18 cellular contexts compared by ENCODE assay signal in the genomic region with DNA sequence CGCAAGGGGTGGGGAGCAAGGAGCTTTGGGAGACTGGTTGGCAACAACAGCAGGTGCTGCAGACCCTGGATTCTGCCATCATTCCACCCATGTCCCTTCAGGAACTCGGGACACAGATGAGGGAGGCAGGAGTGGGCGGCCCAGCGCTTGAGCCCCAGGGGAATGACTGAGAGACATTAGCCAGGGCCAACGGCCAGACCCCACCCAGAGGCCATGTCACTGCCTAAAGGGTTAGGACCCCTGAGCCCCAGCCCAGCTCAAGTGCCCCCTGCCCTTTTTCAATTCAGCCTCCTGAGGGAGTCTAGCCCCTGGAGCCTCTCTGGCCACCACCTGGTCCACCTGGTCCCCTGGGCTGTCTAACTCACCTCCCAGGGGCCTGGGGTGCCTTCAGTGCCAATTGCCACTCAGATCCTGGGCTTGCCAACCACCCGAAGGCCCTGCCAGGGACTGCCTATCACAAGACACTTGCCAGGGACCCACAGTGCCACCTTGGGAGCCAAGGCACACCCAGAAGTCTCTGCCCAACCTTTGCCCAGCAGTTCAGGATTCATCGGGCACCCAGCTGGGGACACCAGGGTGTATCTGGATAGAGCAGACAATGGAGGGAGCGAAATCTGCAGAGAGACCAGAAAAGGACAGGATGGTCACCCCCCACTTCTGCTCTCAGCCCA. TPM values are rescaled to one million over a fixed set of nuclear protein-coding genes. Genes with fewer than 3 reads are reported as not detected.
DNase-seq lines count a peak whose midpoint lies in the region; ATAC-seq, FAIRE-seq and TF ChIP-seq lines count a peak whose summit lies in the region.
"Had no signal": no experiment of that assay in that cellular context is flagged by ENCODE, and none has a peak within 500 bp of the region (broad histone marks: within the 10 kb centered on the region; RNA-seq: fewer than 3 reads in every experiment).

No MANE protein-coding gene starts in this region.

- H3K9me3 ChIP-seq in HEK293 (ENCODE audit: control insufficient read depth, insufficient read depth, low read depth, low read length) = no peaks in the 10 kb centered on the region
- no peaks in the 10 kb centered on the region for H3K9me3 ChIP-seq in endothelial cell of umbilical vein (replicated peaks; ENCODE audit: control insufficient read depth, insufficient read depth, low read length)
- H3K9me3 ChIP-seq in effector memory CD4-positive, alpha-beta T cell (ENCODE audit: control insufficient read depth, low read length) = no peaks in the 10 kb centered on the region
- H3K9me3 ChIP-seq: BLaER1 had no signal

- H3K4me3 ChIP-seq in HEK293 (ENCODE audit: low read depth, low read length) (no peak overlapping the region), endothelial cell of umbilical vein (replicated peaks in 1 of 3; ENCODE audit: insufficient read depth in 1 of 3, low read depth in 1 of 3, low read length in 3 of 3) (no peak overlapping the region)
- H3K4me3 ChIP-seq in effector memory CD4-positive, alpha-beta T cell (ENCODE audit: insufficient read depth, low read depth, low read length, poor library complexity, severe bottlenecking) = no peak overlapping the region
- H3K4me3 ChIP-seq: BLaER1, GM23338 had no signal

- ATAC-seq in activated T-cell treated with anti-CD3 and anti-CD28 coated beads, Interleukin-2, amount 50 U/mL, for 72 hours (replicated peaks in 1 of 2) = no peak
- ATAC-seq in stimulated activated effector memory CD8-positive, alpha-beta T cell treated with anti-CD3 and anti-CD28 coated beads, Interleukin-12 subunit alpha, Interleukin-12 subunit beta, amount 100 ng/mL, for 72 hours = no peak
- ATAC-seq: GM23338 had no signal

- TF ChIP-seq POLR2A in endothelial cell of umbilical vein (IDR thresholded peaks at IDR 0.05; ENCODE audit: low read depth, low read length) = no peak

- dilution Hi-C loops in endothelial cell of umbilical vein (cut with MboI; ENCODE audit: extremely low pct_ligation_motif_present, low sequenced_read_pairs) = no loop called here

- H3K9me3 Mint-ChIP-seq in activated T-cell treated with anti-CD3 and anti-CD28 coated beads, Interleukin-2, amount 50 U/mL, for 24 hours = no peaks in the 10 kb centered on the region
- no peaks in the 10 kb centered on the region for H3K9me3 Mint-ChIP-seq in activated T-cell treated with anti-CD3 and anti-CD28 coated beads, Interleukin-2, amount 50 U/mL, for 72 hours
- H3K9me3 Mint-ChIP-seq in stimulated activated effector memory CD8-positive, alpha-beta T cell treated with anti-CD3 and anti-CD28 coated beads, Interleukin-12 subunit alpha, Interleukin-12 subunit beta, amount 100 ng/mL, for 72 hours = no peaks in the 10 kb centered on the region
- H3K9me3 Mint-ChIP-seq: GM23338, IgD-negative memory B cell had no signal

- H3K4me1 ChIP-seq in HEK293 (ENCODE audit: control insufficient read depth, insufficient read depth, low read length) (no peaks in the 10 kb centered on the region), endothelial cell of umbilical vein (ENCODE audit: control insufficient read depth, extremely low read depth, insufficient read depth, low read length) (peaks cover 2% of the 10 kb centered on the region)
- peaks cover 3% of the 10 kb centered on the region for H3K4me1 ChIP-seq in effector memory CD4-positive, alpha-beta T cell (ENCODE audit: control insufficient read depth, insufficient read depth, low read length, poor library complexity, severe bottlenecking)

- H3K36me3 Mint-ChIP-seq in activated T-cell treated with anti-CD3 and anti-CD28 coated beads, Interleukin-2, amount 50 U/mL, for 24 hours (ENCODE audit: low read depth) = peaks cover 91% of the 10 kb centered on the region
- H3K36me3 Mint-ChIP-seq in activated T-cell treated with anti-CD3 and anti-CD28 coated beads, Interleukin-2, amount 50 U/mL, for 72 hours (ENCODE audit: insufficient read depth in 2 of 2) = peaks cover 6 to 20% of the 10 kb centered on the region in 2 donors
- peaks cover 91% of the 10 kb centered on the region for H3K36me3 Mint-ChIP-seq in stimulated activated effector memory CD8-positive, alpha-beta T cell treated with anti-CD3 and anti-CD28 coated beads, Interleukin-12 subunit alpha, Interleukin-12 subunit beta, amount 100 ng/mL, for 72 hours

- peak overlapping the region; percentile 32 for H3K27ac Mint-ChIP-seq in activated T-cell treated with anti-CD3 and anti-CD28 coated beads, Interleukin-2, amount 50 U/mL, for 24 hours
- H3K27ac Mint-ChIP-seq in activated T-cell treated with anti-CD3 and anti-CD28 coated beads, Interleukin-2, amount 50 U/mL, for 72 hours = no peak overlapping the region
- peak overlapping the region; percentile 41 for H3K27ac Mint-ChIP-seq in stimulated activated effector memory CD8-positive, alpha-beta T cell treated with anti-CD3 and anti-CD28 coated beads, Interleukin-12 subunit alpha, Interleukin-12 subunit beta, amount 100 ng/mL, for 72 hours
- H3K27ac Mint-ChIP-seq: GM23338 had no signal

- peaks cover 5% of the 10 kb centered on the region for H3K4me1 Mint-ChIP-seq in activated T-cell treated with anti-CD3 and anti-CD28 coated beads, Interleukin-2, amount 50 U/mL, for 24 hours (ENCODE audit: low read depth)
- peaks cover 3% of the 10 kb centered on the region for H3K4me1 Mint-ChIP-seq in activated T-cell treated with anti-CD3 and anti-CD28 coated beads, Interleukin-2, amount 50 U/mL, for 72 hours (ENCODE audit: low read depth)
- peaks cover 23% of the 10 kb centered on the region for H3K4me1 Mint-ChIP-seq in stimulated activated effector memory CD8-positive, alpha-beta T cell treated with anti-CD3 and anti-CD28 coated beads, Interleukin-12 subunit alpha, Interleukin-12 subunit beta, amount 100 ng/mL, for 72 hours
- H3K4me1 Mint-ChIP-seq: GM23338 had no signal

- no peak for TF ChIP-seq CTCF in HEK293 (tag by site-specific recombination; IDR thresholded peaks at IDR 0.05)
- TF ChIP-seq CTCF in endothelial cell of umbilical vein (IDR thresholded peaks at IDR 0.05; ENCODE audit: extremely low read depth in 1 of 2, insufficient read depth in 1 of 2, low read depth in 1 of 2, low read length in 2 of 2) = no peak

- no peaks in the 10 kb centered on the region for H3K9me1 ChIP-seq in endothelial cell of umbilical vein (replicated peaks; ENCODE audit: control insufficient read depth, extremely low read depth, insufficient read depth, low read length)

- BruUV-seq in endothelial cell of umbilical vein (replicated peaks; lab: Mats Ljungman, UMichigan) = TSS peak; percentile 50

- H3K79me2 ChIP-seq in endothelial cell of umbilical vein (ENCODE audit: control insufficient read depth, insufficient read depth, low read length) = peaks cover 2% of the 10 kb centered on the region

- no peaks in the 10 kb centered on the region for H3K27me3 Mint-ChIP-seq in activated T-cell treated with anti-CD3 and anti-CD28 coated beads, Interleukin-2, amount 50 U/mL, for 24 hours
- no peaks in the 10 kb centered on the region for H3K27me3 Mint-ChIP-seq in activated T-cell treated with anti-CD3 and anti-CD28 coated beads, Interleukin-2, amount 50 U/mL, for 72 hours (ENCODE audit: low read depth)
- H3K27me3 Mint-ChIP-seq: IgD-negative memory B cell had no signal

- H3K27ac ChIP-seq in HEK293 (ENCODE audit: extremely low read depth, low read depth, low read length) (no peak overlapping the region), endothelial cell of umbilical vein (ENCODE audit: insufficient read depth, low read depth, low read length) (no peak overlapping the region)
- H3K27ac ChIP-seq in effector memory CD4-positive, alpha-beta T cell (ENCODE audit: insufficient read depth, low read length, poor library complexity, severe bottlenecking) = no peak overlapping the region
- H3K27ac ChIP-seq: BLaER1 had no signal

- CTCF ChIA-PET in HEK293 (lab: Yijun Ruan, JAX) (interaction anchor here (0.6 to 1.9 kb wide), 5 partner anchors 11 to 199 kb away, joined by 3 to 6 read pairs (median 4); no protein-coding TSS in a partner anchor), endothelial cell of umbilical vein (lab: Charles Lee) (interaction anchor here (1.0 to 1.3 kb wide), 2 partner anchors 11 to 123 kb away, joined by 3 to 5 read pairs; no protein-coding TSS in a partner anchor)

- POLR2A ChIA-PET in HEK293 (lab: Yijun Ruan, JAX) = interaction anchor here (0.6 kb wide), 1 partner anchor 124 kb away, joined by 3 read pairs; no protein-coding TSS in a partner anchor
- POLR2A ChIA-PET in endothelial cell of umbilical vein (lab: Charles Lee) = no interaction called here

- H3K36me3 ChIP-seq in HEK293 (ENCODE audit: control insufficient read depth in 2 of 2, insufficient read depth in 1 of 2, low read length in 2 of 2) (no peaks in the 10 kb centered on the region), endothelial cell of umbilical vein (ENCODE audit: control insufficient read depth in 2 of 2, extremely low read depth in 1 of 2, insufficient read depth in 2 of 2, low read length in 2 of 2) (peaks cover 11 to 65% of the 10 kb centered on the region in 2 experiments)
- H3K36me3 ChIP-seq in effector memory CD4-positive, alpha-beta T cell (ENCODE audit: control insufficient read depth, insufficient read depth, low read length) = peaks cover 73% of the 10 kb centered on the region

- H2AFZ ChIP-seq in endothelial cell of umbilical vein (ENCODE audit: low read depth, low read length) = no peak overlapping the region
- H2AFZ ChIP-seq: GM23338 had no signal

- H4K20me1 ChIP-seq in endothelial cell of umbilical vein (replicated peaks; ENCODE audit: control insufficient read depth, extremely low read depth, insufficient read depth, low read length) = no peaks in the 10 kb centered on the region

- no peaks in the 10 kb centered on the region for H3K27me3 ChIP-seq in endothelial cell of umbilical vein (ENCODE audit: control insufficient read depth in 2 of 2, insufficient read depth in 2 of 2, low read length in 2 of 2)
- no peaks in the 10 kb centered on the region for H3K27me3 ChIP-seq in effector memory CD4-positive, alpha-beta T cell (replicated peaks; ENCODE audit: control insufficient read depth, insufficient read depth, low read length, poor library complexity, severe bottlenecking)
- H3K27me3 ChIP-seq: BLaER1 had no signal

- H3K9ac ChIP-seq in endothelial cell of umbilical vein (replicated peaks; ENCODE audit: extremely low read depth, insufficient read depth, low read length) = no peak overlapping the region
- H3K9ac ChIP-seq: BLaER1 had no signal

- no peak overlapping the region for H3K4me2 ChIP-seq in endothelial cell of umbilical vein (ENCODE audit: insufficient read depth, low read length)
- H3K4me2 ChIP-seq: BLaER1, GM23338 had no signal

- H3K4me3 Mint-ChIP-seq in activated T-cell treated with anti-CD3 and anti-CD28 coated beads, Interleukin-2, amount 50 U/mL, for 24 hours = no peak overlapping the region
- H3K4me3 Mint-ChIP-seq in activated T-cell treated with anti-CD3 and anti-CD28 coated beads, Interleukin-2, amount 50 U/mL, for 72 hours = no peak overlapping the region
- H3K4me3 Mint-ChIP-seq in stimulated activated effector memory CD8-positive, alpha-beta T cell treated with anti-CD3 and anti-CD28 coated beads, Interleukin-12 subunit alpha, Interleukin-12 subunit beta, amount 100 ng/mL, for 72 hours = no peak overlapping the region
- H3K4me3 Mint-ChIP-seq: GM23338, IgD-negative memory B cell had no signal

- intact Hi-C loops in endothelial cell of umbilical vein (cut with micrococcal nuclease) = no loop called here

- FAIRE-seq in endothelial cell of umbilical vein (lab: Jason Lieb, UNC) = no peak
- FAIRE-seq: G401.6, GM12891 had no signal

- DNase-seq in activated T-cell treated with anti-CD3 and anti-CD28 coated beads, Interleukin-2, amount 50 U/mL, for 24 hours = no peak
- DNase-seq in activated T-cell treated with anti-CD3 and anti-CD28 coated beads, Interleukin-2, amount 50 U/mL, for 72 hours = no peak
- DNase-seq in endothelial cell of umbilical vein (ENCODE audit: low read depth, low spot score) (no peak), DMS53 treated with DMSO at 0.1 percent for 48 hours (lab: John Stamatoyannopoulos, UW; ENCODE audit: unreplicated experiment) (no peak)
- DNase-seq in stimulated activated effector memory CD8-positive, alpha-beta T cell treated with anti-CD3 and anti-CD28 coated beads, Interleukin-12 subunit alpha, Interleukin-12 subunit beta, amount 100 ng/mL, for 72 hours (ENCODE audit: low spot score in 2 of 2) = no peak
- no peak for DNase-seq in effector memory CD4-positive, alpha-beta T cell
- DNase-seq: 8988T, AML-193, DMS79 treated with DMSO at 0.1 percent for 48 hours, EL, H7 had no signal

RNA-seq across cellular contexts. Expression of a gene that starts 16.6 kb away (rescaled TPM):
- total RNA-seq in activated T-cell treated with anti-CD3 and anti-CD28 coated beads, Interleukin-2, amount 50 U/mL, for 72 hours = 100 to 1,000 TPM in 1 of 2 donors, 10 to 100 TPM in 1; 94.0 to 116 TPM
- total RNA-seq in endothelial cell of umbilical vein = 188 and 197 TPM in 2 replicates
- polyA plus RNA-seq in endothelial cell of umbilical vein = 257 and 379 TPM in 2 replicates
- polyA plus RNA-seq in endothelial cell of umbilical vein (2011; cell fraction: cytosol; rRNA removed) = 194 and 222 TPM in 2 replicates
- polyA plus RNA-seq in endothelial cell of umbilical vein (2011; cell fraction: nucleus; rRNA removed) = 127 and 141 TPM in 2 replicates
- 125 and 143 TPM in 2 replicates for polyA plus RNA-seq in endothelial cell of umbilical vein (2012)
- polyA minus RNA-seq in endothelial cell of umbilical vein = 112 and 155 TPM in 2 replicates
- not detected for polyA minus RNA-seq in endothelial cell of umbilical vein (2011; cell fraction: cytosol; rRNA and poly(A)+ RNA removed)
- 35.3 and 50.5 TPM in 2 replicates for polyA minus RNA-seq in endothelial cell of umbilical vein (2011; cell fraction: nucleus; rRNA and poly(A)+ RNA removed)
- total RNA-seq: HT1080 had no signal

RNA-seq across cellular contexts. Expression of a gene that starts 42.3 kb away (rescaled TPM):
- total RNA-seq in activated T-cell treated with anti-CD3 and anti-CD28 coated beads, Interleukin-2, amount 50 U/mL, for 72 hours = under 1 TPM; 0.58 to 0.62 TPM
- 1.3 and 1.4 TPM in 2 replicates for total RNA-seq in endothelial cell of umbilical vein
- polyA plus RNA-seq in endothelial cell of umbilical vein = 0.33 and 0.41 TPM in 2 replicates
- 0.23 and 0.34 TPM in 2 replicates for polyA plus RNA-seq in endothelial cell of umbilical vein (2011; cell fraction: cytosol; rRNA removed)
- 0.72 and 0.76 TPM in 2 replicates for polyA plus RNA-seq in endothelial cell of umbilical vein (2011; cell fraction: nucleus; rRNA removed)
- 4.9 and 5.1 TPM in 2 replicates for polyA plus RNA-seq in endothelial cell of umbilical vein (2012)
- 0.24 and 0.34 TPM in 2 replicates for polyA minus RNA-seq in endothelial cell of umbilical vein
- 0.20 TPM for polyA minus RNA-seq in endothelial cell of umbilical vein (2011; cell fraction: cytosol; rRNA and poly(A)+ RNA removed)
- polyA minus RNA-seq in endothelial cell of umbilical vein (2011; cell fraction: nucleus; rRNA and poly(A)+ RNA removed) = 0.29 and 0.43 TPM in 2 replicates
- polyA plus RNA-seq: IgD-negative memory B cell had no signal

RNA-seq across cellular contexts. Expression of a gene that starts 49.7 kb away (rescaled TPM):
- total RNA-seq in activated T-cell treated with anti-CD3 and anti-CD28 coated beads, Interleukin-2, amount 50 U/mL, for 72 hours = under 1 TPM in 1 of 2 donors, not detected in 1; 0.25 TPM
- total RNA-seq in endothelial cell of umbilical vein = 39.5 and 40.6 TPM in 2 replicates
- 36.1 and 42.0 TPM in 2 replicates for polyA plus RNA-seq in endothelial cell of umbilical vein
- polyA plus RNA-seq in endothelial cell of umbilical vein (2011; cell fraction: cytosol; rRNA removed) = 21.1 and 28.5 TPM in 2 replicates
- 44.8 and 58.7 TPM in 2 replicates for polyA plus RNA-seq in endothelial cell of umbilical vein (2011; cell fraction: nucleus; rRNA removed)
- 19.0 and 22.9 TPM in 2 replicates for polyA plus RNA-seq in endothelial cell of umbilical vein (2012)
- polyA minus RNA-seq in endothelial cell of umbilical vein = 23.6 and 26.9 TPM in 2 replicates
- polyA minus RNA-seq in endothelial cell of umbilical vein (2011; cell fraction: cytosol; rRNA and poly(A)+ RNA removed) = 12.5 TPM
- 12.6 and 21.3 TPM in 2 replicates for polyA minus RNA-seq in endothelial cell of umbilical vein (2011; cell fraction: nucleus; rRNA and poly(A)+ RNA removed)
- polyA plus RNA-seq: IgD-negative memory B cell had no signal

Comparison
In these comparisons a context has a peak if more than half of its experiments do, and no peak if none do; other contexts are left out.
1. RNA of a gene that starts 49.7 kb away (total RNA-seq): 39.5 to 40.6 TPM in endothelial cell of umbilical vein; 0.25 TPM in activated T-cell treated with anti-CD3 and anti-CD28 coated beads, Interleukin-2, amount 50 U/mL, for 72 hours; every median in the first group is over 10 times any median in the second.